Comparison of ENCODE assay signal across 8 cellular contexts in the genomic region with DNA sequence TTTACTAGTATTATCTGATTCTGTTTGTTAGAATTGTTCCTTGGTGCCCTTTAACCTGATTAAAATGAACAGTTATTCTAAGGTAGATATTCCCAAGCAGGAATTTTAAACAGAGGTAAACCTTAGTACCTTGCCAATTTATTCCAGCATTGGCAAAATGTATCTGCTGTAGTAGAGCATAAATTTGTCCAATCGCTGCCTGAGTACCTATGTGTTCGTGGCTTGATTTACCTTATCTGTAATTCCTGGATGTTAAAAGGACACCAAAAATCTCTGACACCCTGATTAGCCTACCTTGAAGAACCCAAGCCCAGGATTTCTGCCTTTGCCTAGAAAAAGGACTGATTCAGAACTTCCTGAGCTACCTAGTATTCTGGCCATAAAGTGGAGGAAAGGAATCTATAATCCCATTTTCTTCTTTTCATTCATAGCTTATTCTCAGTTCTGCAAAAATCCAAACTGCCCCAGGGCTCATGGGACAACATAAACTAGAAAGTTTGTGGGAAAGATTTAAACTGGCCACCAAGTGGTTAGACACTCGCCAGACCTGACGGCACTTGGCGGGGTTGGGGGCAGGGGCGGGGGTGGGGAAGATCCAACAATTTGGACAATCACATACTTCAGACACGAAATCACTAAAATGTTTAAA. TPM values are rescaled to one million over a fixed set of nuclear protein-coding genes. Genes with fewer than 3 reads are reported as not detected.
DNase-seq lines count a peak whose midpoint lies in the region; ATAC-seq and TF ChIP-seq lines count a peak whose summit lies in the region.

No MANE protein-coding gene starts in this region.

- no peak overlapping the region; the same call in 1 of the 2 replicates for H3K4me3 ChIP-seq in HAP-1
- H3K4me3 ChIP-seq in lung, result peak overlapping the region; percentile 33

- peaks cover 7% of the 10 kb centered on the region for H3K4me1 Mint-ChIP-seq in T-helper 17 cell

- peak; percentile 25 for ATAC-seq in GM18505 (IDR thresholded peaks at IDR 0.05; ENCODE audit: unreplicated experiment)
- peak; percentile 38 for ATAC-seq in T-helper 17 cell
- ATAC-seq in lung (ENCODE audit: insufficient read depth, low FRiP score), result no peak

- H3K27ac ChIP-seq in lung (ENCODE audit: low read depth in 1 of 2, low read length in 1 of 2), result peak overlapping the region; percentile 33 to 57

- H3K27ac Mint-ChIP-seq in T-helper 17 cell, result peak overlapping the region; percentile 96

- 42 to 46% methylated on average over 7 of the region's 7 CpGs for WGBS in lung, 2 donors

- no peak for TF ChIP-seq POLR2A in GM18505 (IDR thresholded peaks at IDR 0.05; ENCODE audit: borderline replicate concordance, extremely low read depth, insufficient read depth, insufficient read length)

- no peak for TF ChIP-seq CTCF in lung (IDR thresholded peaks at IDR 0.05; ENCODE audit: control extremely low read depth, extremely low read depth)

- peaks cover under 1% of the 10 kb centered on the region for H3K36me3 Mint-ChIP-seq in T-helper 17 cell (ENCODE audit: low read depth)

- no peaks in the 10 kb centered on the region for H3K36me3 ChIP-seq in HAP-1 (replicated peaks)
- H3K36me3 ChIP-seq in lung (ENCODE audit: control insufficient read depth in 2 of 2, insufficient read depth in 2 of 2, low read length in 2 of 2), result no peaks in the 10 kb centered on the region

- H3K4me1 ChIP-seq in HAP-1 (peaks cover 8% of the 10 kb centered on the region), lung (ENCODE audit: control insufficient read depth in 2 of 2, insufficient read depth in 2 of 2, low read length in 2 of 2) (peaks cover 0 to 4% of the 10 kb centered on the region in 2 donors)

- peak; percentile 67 to 70 for DNase-seq in HAP-1 (ENCODE audit: low spot score in 2 of 2)
- no peak for DNase-seq in T-helper 17 cell
- DNase-seq in lung (ENCODE audit: low spot score), result no peak
- no peak for DNase-seq in UCSD-AML1 (lab: John Stamatoyannopoulos, UW; ENCODE audit: unreplicated experiment)
- no peak for DNase-seq in putamen (ENCODE audit: low spot score)
- no peak for DNase-seq in NCI-H774 (lab: John Stamatoyannopoulos, UW)
- DNase-seq in dermis blood vessel endothelial cell, result no peak

- in situ Hi-C loops in HAP-1 (cut with MboI; ENCODE audit: low sequenced_read_pairs), result no loop called here

- no peaks in the 10 kb centered on the region for H3K27me3 Mint-ChIP-seq in T-helper 17 cell

- H3K4me3 Mint-ChIP-seq in T-helper 17 cell, result peak overlapping the region; percentile 88

- H3K27me3 ChIP-seq in HAP-1 (ENCODE audit: low read depth), result no peaks in the 10 kb centered on the region
- no peaks in the 10 kb centered on the region for H3K27me3 ChIP-seq in lung (ENCODE audit: control insufficient read depth, insufficient read depth)

- H3K9me3 ChIP-seq in HAP-1, result no peaks in the 10 kb centered on the region
- H3K9me3 ChIP-seq in T-helper 17 cell (ENCODE audit: control insufficient read depth, low read length, poor library complexity, severe bottlenecking), result no peaks in the 10 kb centered on the region
- H3K9me3 ChIP-seq in lung (ENCODE audit: control insufficient read depth in 2 of 2, insufficient read depth in 1 of 2, low read length in 1 of 2), result no peaks in the 10 kb centered on the region

RNA-seq across cellular contexts. Expression of a gene that starts 16.2 kb away (rescaled TPM):
- total RNA-seq in T-helper 17 cell (10 to 100 TPM; 69.3 to 71.5 TPM), lung (10 to 100 TPM; 25.5 to 33.9 TPM), dermis blood vessel endothelial cell (26.3 and 29.8 TPM in 2 replicates)
- 10 to 100 TPM in 1 of 2 donors, 1 to 10 TPM in 1; 9.3 to 11.7 TPM for polyA plus RNA-seq in lung

Comparison
In these comparisons a context has a peak if more than half of its experiments do, and no peak if none do; other contexts are left out.
1. DNase-seq: peak in HAP-1 (2 of 2); none in T-helper 17 cell (0 of 3), lung (single experiment), UCSD-AML1 (single experiment), putamen (single experiment), NCI-H774 (single experiment) and dermis blood vessel endothelial cell (single experiment).